In the genomic region with DNA sequence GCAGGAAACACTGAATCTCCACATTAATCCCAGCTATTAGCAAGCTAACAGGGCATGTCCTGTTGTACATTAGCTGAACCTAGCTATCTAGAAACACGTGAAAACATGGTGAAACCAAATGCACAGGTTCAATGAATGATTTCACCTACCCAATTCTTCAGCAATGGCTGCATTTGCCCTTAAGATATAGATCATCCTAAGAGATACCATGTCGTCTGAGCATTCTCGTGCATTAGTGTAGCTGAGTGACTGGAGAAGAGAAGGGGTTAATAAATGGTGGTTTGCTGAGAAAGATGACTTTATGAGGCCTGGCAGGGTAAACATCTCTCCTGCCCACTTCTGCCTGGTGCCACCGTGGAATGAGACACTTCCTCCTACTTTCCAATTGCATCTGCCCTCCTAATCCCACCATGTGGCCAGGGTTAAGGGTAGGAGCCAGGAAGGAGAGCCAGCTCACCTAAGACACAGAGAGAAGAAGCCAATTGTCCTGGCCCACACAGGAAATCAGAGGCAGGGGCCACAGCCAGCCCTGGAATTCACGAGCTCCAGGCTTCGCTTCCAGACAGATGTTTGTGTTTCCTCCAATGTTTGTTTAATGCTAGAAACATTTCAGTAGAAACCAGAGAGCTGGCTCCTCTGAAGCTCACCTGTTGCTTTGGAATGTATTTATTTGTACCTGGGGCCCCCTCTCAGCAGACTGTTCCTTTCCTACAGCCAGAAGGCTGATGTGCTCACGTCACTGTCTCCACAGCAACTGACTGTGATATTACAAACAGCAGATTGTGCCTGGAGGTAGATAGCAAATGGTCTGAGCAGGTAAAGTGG, we compare ENCODE assay signal across 1 cellular context.
TF ChIP-seq lines count a peak whose summit lies in the region.

No MANE protein-coding gene starts in this region.

TF ChIP-seq in HepG2, 621 proteins besides CTCF, POLR2A, EP300 and RAD21 (continued from another document and continues in another):
- TF ChIP-seq NCOA2 (CRISPR knock-in tag; IDR thresholded peaks at IDR 0.05) (peak; percentile 62; the same call in 1 of the 2 replicates), ZNF136 (CRISPR knock-in tag; IDR thresholded peaks at IDR 0.05; ENCODE audit: low read depth) (0 out of 2 replicates have a peak, but pooled peaks have one; percentile 42), HNRNPK (IDR thresholded peaks at IDR 0.05; ENCODE audit: low read depth, low read length, poor library complexity, severe bottlenecking) (no peak), PRPF4 (IDR thresholded peaks at IDR 0.05; ENCODE audit: low read depth, low read length, poor library complexity, severe bottlenecking) (no peak), MAZ (IDR thresholded peaks at IDR 0.05; ENCODE audit: borderline replicate concordance, low read depth, low read length) (no peak), MAZ (CRISPR knock-in tag; IDR thresholded peaks at IDR 0.05; ENCODE audit: low read depth) (no peak), NBN (conservative IDR thresholded peaks at IDR 0.05) (no peak), SMC3 (IDR thresholded peaks at IDR 0.05; ENCODE audit: low read length) (no peak), HMG20B (CRISPR knock-in tag; conservative IDR thresholded peaks at IDR 0.05) (no peak), U2AF2 (IDR thresholded peaks at IDR 0.05; ENCODE audit: low read depth, low read length) (no peak), RFX5 (IDR thresholded peaks at IDR 0.05; ENCODE audit: low read depth, low read length) (peak; percentile 81), ZNF335 (CRISPR knock-in tag; IDR thresholded peaks at IDR 0.05) (no peak), ZNF264 (CRISPR knock-in tag; IDR thresholded peaks at IDR 0.05) (peak; percentile 94), TBL1XR1 (IDR thresholded peaks at IDR 0.05; ENCODE audit: borderline replicate concordance, low read length, partially characterized antibody) (no peak), STAG1 (CRISPR knock-in tag; IDR thresholded peaks at IDR 0.05) (peak; percentile 5; the same call in 1 of the 2 replicates), REPIN1 (CRISPR knock-in tag; IDR thresholded peaks at IDR 0.05; ENCODE audit: borderline replicate concordance, low read depth) (no peak), ELF1 (CRISPR knock-in tag; IDR thresholded peaks at IDR 0.05) (no peak), PHF21A (CRISPR knock-in tag; IDR thresholded peaks at IDR 0.05) (peak; percentile 84; the same call in 1 of the 2 replicates), ZNF207 (IDR thresholded peaks at IDR 0.05; ENCODE audit: borderline replicate concordance) (no peak), GATA4 (IDR thresholded peaks at IDR 0.05; ENCODE audit: borderline replicate concordance, low read depth) (peak; percentile 66; the same call in 1 of the 2 replicates), CREB1 (IDR thresholded peaks at IDR 0.05) (peak; percentile 53), CREB1 (CRISPR knock-in tag; IDR thresholded peaks at IDR 0.05) (peak; percentile 89), CEBPG (CRISPR knock-in tag; IDR thresholded peaks at IDR 0.05) (0 out of 2 replicates have a peak, but pooled peaks have one; percentile 1), ZNF678 (CRISPR knock-in tag; IDR thresholded peaks at IDR 0.05) (no peak), MED1 (CRISPR knock-in tag; IDR thresholded peaks at IDR 0.05) (peak; percentile 61), RFXANK (CRISPR knock-in tag; IDR thresholded peaks at IDR 0.05) (no peak), RBM39 (IDR thresholded peaks at IDR 0.05; ENCODE audit: low read depth, low read length, poor library complexity, severe bottlenecking) (no peak), HOXA3 (CRISPR knock-in tag; IDR thresholded peaks at IDR 0.05) (peak; percentile 29; the same call in 1 of the 2 replicates), ZNF713 (CRISPR knock-in tag; IDR thresholded peaks at IDR 0.05) (no peak), FOXJ3 (CRISPR knock-in tag; IDR thresholded peaks at IDR 0.05; ENCODE audit: borderline replicate concordance) (no peak; the same call in 1 of the 2 replicates), ZFX (CRISPR knock-in tag; IDR thresholded peaks at IDR 0.05; ENCODE audit: low read depth) (peak; percentile 35; the same call in 1 of the 2 replicates), HNF4A (CRISPR knock-in tag; IDR thresholded peaks at IDR 0.05) (peak; percentile 29; the same call in 1 of the 2 replicates), BRD4 (CRISPR knock-in tag; IDR thresholded peaks at IDR 0.05) (0 out of 2 replicates have a peak, but pooled peaks have one; percentile 16), RFX3 (CRISPR knock-in tag; IDR thresholded peaks at IDR 0.05) (peak; percentile 68), ZNF589 (CRISPR knock-in tag; conservative IDR thresholded peaks at IDR 0.05) (no peak)
- TF ChIP-seq, protein P1, sequence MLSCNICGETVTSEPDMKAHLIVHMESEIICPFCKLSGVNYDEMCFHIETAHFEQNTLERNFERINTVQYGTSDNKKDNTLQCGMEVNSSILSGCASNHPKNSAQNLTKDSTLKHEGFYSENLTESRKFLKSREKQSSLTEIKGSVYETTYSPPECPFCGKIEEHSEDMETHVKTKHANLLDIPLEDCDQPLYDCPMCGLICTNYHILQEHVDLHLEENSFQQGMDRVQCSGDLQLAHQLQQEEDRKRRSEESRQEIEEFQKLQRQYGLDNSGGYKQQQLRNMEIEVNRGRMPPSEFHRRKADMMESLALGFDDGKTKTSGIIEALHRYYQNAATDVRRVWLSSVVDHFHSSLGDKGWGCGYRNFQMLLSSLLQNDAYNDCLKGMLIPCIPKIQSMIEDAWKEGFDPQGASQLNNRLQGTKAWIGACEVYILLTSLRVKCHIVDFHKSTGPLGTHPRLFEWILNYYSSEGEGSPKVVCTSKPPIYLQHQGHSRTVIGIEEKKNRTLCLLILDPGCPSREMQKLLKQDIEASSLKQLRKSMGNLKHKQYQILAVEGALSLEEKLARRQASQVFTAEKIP (CRISPR knock-in tag; IDR thresholded peaks at IDR 0.05; ENCODE audit: borderline replicate concordance), result no peak
- TF ChIP-seq, protein P2, sequence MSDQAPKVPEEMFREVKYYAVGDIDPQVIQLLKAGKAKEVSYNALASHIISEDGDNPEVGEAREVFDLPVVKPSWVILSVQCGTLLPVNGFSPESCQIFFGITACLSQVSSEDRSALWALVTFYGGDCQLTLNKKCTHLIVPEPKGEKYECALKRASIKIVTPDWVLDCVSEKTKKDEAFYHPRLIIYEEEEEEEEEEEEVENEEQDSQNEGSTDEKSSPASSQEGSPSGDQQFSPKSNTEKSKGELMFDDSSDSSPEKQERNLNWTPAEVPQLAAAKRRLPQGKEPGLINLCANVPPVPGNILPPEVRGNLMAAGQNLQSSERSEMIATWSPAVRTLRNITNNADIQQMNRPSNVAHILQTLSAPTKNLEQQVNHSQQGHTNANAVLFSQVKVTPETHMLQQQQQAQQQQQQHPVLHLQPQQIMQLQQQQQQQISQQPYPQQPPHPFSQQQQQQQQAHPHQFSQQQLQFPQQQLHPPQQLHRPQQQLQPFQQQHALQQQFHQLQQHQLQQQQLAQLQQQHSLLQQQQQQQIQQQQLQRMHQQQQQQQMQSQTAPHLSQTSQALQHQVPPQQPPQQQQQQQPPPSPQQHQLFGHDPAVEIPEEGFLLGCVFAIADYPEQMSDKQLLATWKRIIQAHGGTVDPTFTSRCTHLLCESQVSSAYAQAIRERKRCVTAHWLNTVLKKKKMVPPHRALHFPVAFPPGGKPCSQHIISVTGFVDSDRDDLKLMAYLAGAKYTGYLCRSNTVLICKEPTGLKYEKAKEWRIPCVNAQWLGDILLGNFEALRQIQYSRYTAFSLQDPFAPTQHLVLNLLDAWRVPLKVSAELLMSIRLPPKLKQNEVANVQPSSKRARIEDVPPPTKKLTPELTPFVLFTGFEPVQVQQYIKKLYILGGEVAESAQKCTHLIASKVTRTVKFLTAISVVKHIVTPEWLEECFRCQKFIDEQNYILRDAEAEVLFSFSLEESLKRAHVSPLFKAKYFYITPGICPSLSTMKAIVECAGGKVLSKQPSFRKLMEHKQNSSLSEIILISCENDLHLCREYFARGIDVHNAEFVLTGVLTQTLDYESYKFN (CRISPR knock-in tag; conservative IDR thresholded peaks at IDR 0.05), result peak; percentile 74
- TF ChIP-seq, protein P3, sequence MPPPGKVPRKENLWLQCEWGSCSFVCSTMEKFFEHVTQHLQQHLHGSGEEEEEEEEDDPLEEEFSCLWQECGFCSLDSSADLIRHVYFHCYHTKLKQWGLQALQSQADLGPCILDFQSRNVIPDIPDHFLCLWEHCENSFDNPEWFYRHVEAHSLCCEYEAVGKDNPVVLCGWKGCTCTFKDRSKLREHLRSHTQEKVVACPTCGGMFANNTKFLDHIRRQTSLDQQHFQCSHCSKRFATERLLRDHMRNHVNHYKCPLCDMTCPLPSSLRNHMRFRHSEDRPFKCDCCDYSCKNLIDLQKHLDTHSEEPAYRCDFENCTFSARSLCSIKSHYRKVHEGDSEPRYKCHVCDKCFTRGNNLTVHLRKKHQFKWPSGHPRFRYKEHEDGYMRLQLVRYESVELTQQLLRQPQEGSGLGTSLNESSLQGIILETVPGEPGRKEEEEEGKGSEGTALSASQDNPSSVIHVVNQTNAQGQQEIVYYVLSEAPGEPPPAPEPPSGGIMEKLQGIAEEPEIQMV (CRISPR knock-in tag; IDR thresholded peaks at IDR 0.05; ENCODE audit: low read depth), result no peak
- TF ChIP-seq, protein P4, sequence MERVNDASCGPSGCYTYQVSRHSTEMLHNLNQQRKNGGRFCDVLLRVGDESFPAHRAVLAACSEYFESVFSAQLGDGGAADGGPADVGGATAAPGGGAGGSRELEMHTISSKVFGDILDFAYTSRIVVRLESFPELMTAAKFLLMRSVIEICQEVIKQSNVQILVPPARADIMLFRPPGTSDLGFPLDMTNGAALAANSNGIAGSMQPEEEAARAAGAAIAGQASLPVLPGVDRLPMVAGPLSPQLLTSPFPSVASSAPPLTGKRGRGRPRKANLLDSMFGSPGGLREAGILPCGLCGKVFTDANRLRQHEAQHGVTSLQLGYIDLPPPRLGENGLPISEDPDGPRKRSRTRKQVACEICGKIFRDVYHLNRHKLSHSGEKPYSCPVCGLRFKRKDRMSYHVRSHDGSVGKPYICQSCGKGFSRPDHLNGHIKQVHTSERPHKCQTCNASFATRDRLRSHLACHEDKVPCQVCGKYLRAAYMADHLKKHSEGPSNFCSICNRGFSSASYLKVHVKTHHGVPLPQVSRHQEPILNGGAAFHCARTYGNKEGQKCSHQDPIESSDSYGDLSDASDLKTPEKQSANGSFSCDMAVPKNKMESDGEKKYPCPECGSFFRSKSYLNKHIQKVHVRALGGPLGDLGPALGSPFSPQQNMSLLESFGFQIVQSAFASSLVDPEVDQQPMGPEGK (CRISPR knock-in tag; IDR thresholded peaks at IDR 0.05), result 0 out of 2 replicates have a peak, but pooled peaks have one; percentile 4
- TF ChIP-seq, protein P5, sequence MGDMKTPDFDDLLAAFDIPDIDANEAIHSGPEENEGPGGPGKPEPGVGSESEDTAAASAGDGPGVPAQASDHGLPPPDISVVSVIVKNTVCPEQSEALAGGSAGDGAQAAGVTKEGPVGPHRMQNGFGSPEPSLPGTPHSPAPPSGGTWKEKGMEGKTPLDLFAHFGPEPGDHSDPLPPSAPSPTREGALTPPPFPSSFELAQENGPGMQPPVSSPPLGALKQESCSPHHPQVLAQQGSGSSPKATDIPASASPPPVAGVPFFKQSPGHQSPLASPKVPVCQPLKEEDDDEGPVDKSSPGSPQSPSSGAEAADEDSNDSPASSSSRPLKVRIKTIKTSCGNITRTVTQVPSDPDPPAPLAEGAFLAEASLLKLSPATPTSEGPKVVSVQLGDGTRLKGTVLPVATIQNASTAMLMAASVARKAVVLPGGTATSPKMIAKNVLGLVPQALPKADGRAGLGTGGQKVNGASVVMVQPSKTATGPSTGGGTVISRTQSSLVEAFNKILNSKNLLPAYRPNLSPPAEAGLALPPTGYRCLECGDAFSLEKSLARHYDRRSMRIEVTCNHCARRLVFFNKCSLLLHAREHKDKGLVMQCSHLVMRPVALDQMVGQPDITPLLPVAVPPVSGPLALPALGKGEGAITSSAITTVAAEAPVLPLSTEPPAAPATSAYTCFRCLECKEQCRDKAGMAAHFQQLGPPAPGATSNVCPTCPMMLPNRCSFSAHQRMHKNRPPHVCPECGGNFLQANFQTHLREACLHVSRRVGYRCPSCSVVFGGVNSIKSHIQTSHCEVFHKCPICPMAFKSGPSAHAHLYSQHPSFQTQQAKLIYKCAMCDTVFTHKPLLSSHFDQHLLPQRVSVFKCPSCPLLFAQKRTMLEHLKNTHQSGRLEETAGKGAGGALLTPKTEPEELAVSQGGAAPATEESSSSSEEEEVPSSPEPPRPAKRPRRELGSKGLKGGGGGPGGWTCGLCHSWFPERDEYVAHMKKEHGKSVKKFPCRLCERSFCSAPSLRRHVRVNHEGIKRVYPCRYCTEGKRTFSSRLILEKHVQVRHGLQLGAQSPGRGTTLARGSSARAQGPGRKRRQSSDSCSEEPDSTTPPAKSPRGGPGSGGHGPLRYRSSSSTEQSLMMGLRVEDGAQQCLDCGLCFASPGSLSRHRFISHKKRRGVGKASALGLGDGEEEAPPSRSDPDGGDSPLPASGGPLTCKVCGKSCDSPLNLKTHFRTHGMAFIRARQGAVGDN (CRISPR knock-in tag; IDR thresholded peaks at IDR 0.05), result peak; percentile 59; the same call in 1 of the 2 replicates
- TF ChIP-seq, protein P6, sequence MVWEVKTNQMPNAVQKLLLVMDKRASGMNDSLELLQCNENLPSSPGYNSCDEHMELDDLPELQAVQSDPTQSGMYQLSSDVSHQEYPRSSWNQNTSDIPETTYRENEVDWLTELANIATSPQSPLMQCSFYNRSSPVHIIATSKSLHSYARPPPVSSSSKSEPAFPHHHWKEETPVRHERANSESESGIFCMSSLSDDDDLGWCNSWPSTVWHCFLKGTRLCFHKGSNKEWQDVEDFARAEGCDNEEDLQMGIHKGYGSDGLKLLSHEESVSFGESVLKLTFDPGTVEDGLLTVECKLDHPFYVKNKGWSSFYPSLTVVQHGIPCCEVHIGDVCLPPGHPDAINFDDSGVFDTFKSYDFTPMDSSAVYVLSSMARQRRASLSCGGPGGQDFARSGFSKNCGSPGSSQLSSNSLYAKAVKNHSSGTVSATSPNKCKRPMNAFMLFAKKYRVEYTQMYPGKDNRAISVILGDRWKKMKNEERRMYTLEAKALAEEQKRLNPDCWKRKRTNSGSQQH (CRISPR knock-in tag; IDR thresholded peaks at IDR 0.05; ENCODE audit: low read depth), result no peak
- TF ChIP-seq, protein P7, sequence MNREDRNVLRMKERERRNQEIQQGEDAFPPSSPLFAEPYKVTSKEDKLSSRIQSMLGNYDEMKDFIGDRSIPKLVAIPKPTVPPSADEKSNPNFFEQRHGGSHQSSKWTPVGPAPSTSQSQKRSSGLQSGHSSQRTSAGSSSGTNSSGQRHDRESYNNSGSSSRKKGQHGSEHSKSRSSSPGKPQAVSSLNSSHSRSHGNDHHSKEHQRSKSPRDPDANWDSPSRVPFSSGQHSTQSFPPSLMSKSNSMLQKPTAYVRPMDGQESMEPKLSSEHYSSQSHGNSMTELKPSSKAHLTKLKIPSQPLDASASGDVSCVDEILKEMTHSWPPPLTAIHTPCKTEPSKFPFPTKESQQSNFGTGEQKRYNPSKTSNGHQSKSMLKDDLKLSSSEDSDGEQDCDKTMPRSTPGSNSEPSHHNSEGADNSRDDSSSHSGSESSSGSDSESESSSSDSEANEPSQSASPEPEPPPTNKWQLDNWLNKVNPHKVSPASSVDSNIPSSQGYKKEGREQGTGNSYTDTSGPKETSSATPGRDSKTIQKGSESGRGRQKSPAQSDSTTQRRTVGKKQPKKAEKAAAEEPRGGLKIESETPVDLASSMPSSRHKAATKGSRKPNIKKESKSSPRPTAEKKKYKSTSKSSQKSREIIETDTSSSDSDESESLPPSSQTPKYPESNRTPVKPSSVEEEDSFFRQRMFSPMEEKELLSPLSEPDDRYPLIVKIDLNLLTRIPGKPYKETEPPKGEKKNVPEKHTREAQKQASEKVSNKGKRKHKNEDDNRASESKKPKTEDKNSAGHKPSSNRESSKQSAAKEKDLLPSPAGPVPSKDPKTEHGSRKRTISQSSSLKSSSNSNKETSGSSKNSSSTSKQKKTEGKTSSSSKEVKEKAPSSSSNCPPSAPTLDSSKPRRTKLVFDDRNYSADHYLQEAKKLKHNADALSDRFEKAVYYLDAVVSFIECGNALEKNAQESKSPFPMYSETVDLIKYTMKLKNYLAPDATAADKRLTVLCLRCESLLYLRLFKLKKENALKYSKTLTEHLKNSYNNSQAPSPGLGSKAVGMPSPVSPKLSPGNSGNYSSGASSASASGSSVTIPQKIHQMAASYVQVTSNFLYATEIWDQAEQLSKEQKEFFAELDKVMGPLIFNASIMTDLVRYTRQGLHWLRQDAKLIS (CRISPR knock-in tag; IDR thresholded peaks at IDR 0.05), result no peak
